13 cellular contexts compared by ENCODE assay signal in genomic region chr3:108461641-108462040, GRCh38. TPM values are rescaled to one million over a fixed set of nuclear protein-coding genes. Genes with fewer than 3 reads are reported as not detected.
DNase-seq lines count a peak whose midpoint lies in the region; ATAC-seq and TF ChIP-seq lines count a peak whose summit lies in the region.
"Had no signal": no experiment of that assay in that cellular context is flagged by ENCODE, and none has a peak within 500 bp of the region (broad histone marks: within the 10 kb centered on the region; RNA-seq: fewer than 3 reads in every experiment).

No MANE protein-coding gene starts in this region.

- no peak overlapping the region for H3K4me3 Mint-ChIP-seq in osteocyte (ENCODE audit: unreplicated experiment)

- no peak for TF ChIP-seq EP300 in ovary (IDR thresholded peaks at IDR 0.05)

- H3K9me3 ChIP-seq in ovary: no peaks in the 10 kb centered on the region
- H3K9me3 ChIP-seq: esophagus muscularis mucosa, transverse colon had no signal

- peaks cover 2% of the 10 kb centered on the region for H3K4me1 Mint-ChIP-seq in osteocyte (ENCODE audit: unreplicated experiment)

- H3K36me3 ChIP-seq in ovary: no peaks in the 10 kb centered on the region
- H3K36me3 ChIP-seq: esophagus muscularis mucosa, transverse colon had no signal

- no peak for TF ChIP-seq POLR2A in ovary (IDR thresholded peaks at IDR 0.05)

- H3K27me3 Mint-ChIP-seq in osteocyte (ENCODE audit: unreplicated experiment): no peaks in the 10 kb centered on the region
- H3K27me3 Mint-ChIP-seq: progenitor cell of endocrine pancreas had no signal

- no peaks in the 10 kb centered on the region for H3K36me3 Mint-ChIP-seq in osteocyte (ENCODE audit: unreplicated experiment)

- TF ChIP-seq CTCF in fibroblast of the aortic adventitia (IDR thresholded peaks at IDR 0.05; ENCODE audit: insufficient read depth, low read length) (no peak), osteocyte (IDR thresholded peaks at IDR 0.05) (no peak), ovary (IDR thresholded peaks at IDR 0.05) (no peak)

- 18 to 38% (median 30%) methylated on average over 3 of the region's 3 CpGs for WGBS in ovary, 3 donors

- no peak overlapping the region for H3K4me3 ChIP-seq in fibroblast of the aortic adventitia (ENCODE audit: low read depth, low read length)
- no peak overlapping the region for H3K4me3 ChIP-seq in ovary
- H3K4me3 ChIP-seq: esophagus muscularis mucosa, transverse colon had no signal

- H3K9me3 Mint-ChIP-seq in osteocyte (ENCODE audit: unreplicated experiment): no peaks in the 10 kb centered on the region

- no peaks in the 10 kb centered on the region for H3K27me3 ChIP-seq in ovary
- H3K27me3 ChIP-seq: esophagus muscularis mucosa, transverse colon had no signal

- no peak overlapping the region for H3K27ac Mint-ChIP-seq in osteocyte (ENCODE audit: unreplicated experiment)
- H3K27ac Mint-ChIP-seq: progenitor cell of endocrine pancreas had no signal

- H3K27ac ChIP-seq in ovary: no peak overlapping the region
- H3K27ac ChIP-seq: 22Rv1, esophagus muscularis mucosa, transverse colon had no signal

- no peaks in the 10 kb centered on the region for H3K4me1 ChIP-seq in ovary (ENCODE audit: insufficient read depth)
- H3K4me1 ChIP-seq: esophagus muscularis mucosa, transverse colon had no signal

- peak; percentile 40 for ATAC-seq in HG03565 (IDR thresholded peaks at IDR 0.05; ENCODE audit: unreplicated experiment)

- intact Hi-C loops in ovary (cut with DNase I): no loop called here

- DNase-seq in NCI-H82 (lab: John Stamatoyannopoulos, UW) (peak; percentile 32), NCI-H82 treated with DMSO at 0.1 percent for 48 hours (lab: John Stamatoyannopoulos, UW; ENCODE audit: unreplicated experiment) (no peak), fibroblast of the aortic adventitia (ENCODE audit: low read depth) (peak; percentile 72), superior temporal gyrus (ENCODE audit: extremely low spot score) (peak; percentile 47), osteocyte (ENCODE audit: extremely low spot score, unreplicated experiment) (no peak), ovary (no peak)
- DNase-seq in stimulated activated CD4-positive, alpha-beta T cell treated with anti-CD3 and anti-CD28 coated beads, Interleukin-4, amount 100 ng/mL, for 1 hour: no peak
- DNase-seq: NCI-H2081, transverse colon had no signal

RNA-seq across cellular contexts. Expression of gene MYH15, which starts 48.8 kb away (rescaled TPM):
- total RNA-seq in fibroblast of the aortic adventitia (ENCODE audit: low replicate concordance) (0.99 and 1.6 TPM in 2 replicates), osteocyte (0.05 and 0.08 TPM in 2 replicates), ovary (under 1 TPM in 4 of 7 donors, not detected in 3; 0.07 to 0.57 (median 0.11) TPM)
- under 1 TPM; 0.05 to 0.17 TPM for polyA plus RNA-seq in ovary

Comparison
In these comparisons a context has a peak if more than half of its experiments do, and no peak if none do; other contexts are left out.
1. DNase-seq: peak in NCI-H82 (single experiment), fibroblast of the aortic adventitia (single experiment) and superior temporal gyrus (single experiment); none in NCI-H82 treated with DMSO at 0.1 percent for 48 hours (single experiment), osteocyte (single experiment), ovary (0 of 5) and stimulated activated CD4-positive, alpha-beta T cell treated with anti-CD3 and anti-CD28 coated beads, Interleukin-4, amount 100 ng/mL, for 1 hour (single experiment).